10 cellular contexts compared by ENCODE assay signal in the genomic region with DNA sequence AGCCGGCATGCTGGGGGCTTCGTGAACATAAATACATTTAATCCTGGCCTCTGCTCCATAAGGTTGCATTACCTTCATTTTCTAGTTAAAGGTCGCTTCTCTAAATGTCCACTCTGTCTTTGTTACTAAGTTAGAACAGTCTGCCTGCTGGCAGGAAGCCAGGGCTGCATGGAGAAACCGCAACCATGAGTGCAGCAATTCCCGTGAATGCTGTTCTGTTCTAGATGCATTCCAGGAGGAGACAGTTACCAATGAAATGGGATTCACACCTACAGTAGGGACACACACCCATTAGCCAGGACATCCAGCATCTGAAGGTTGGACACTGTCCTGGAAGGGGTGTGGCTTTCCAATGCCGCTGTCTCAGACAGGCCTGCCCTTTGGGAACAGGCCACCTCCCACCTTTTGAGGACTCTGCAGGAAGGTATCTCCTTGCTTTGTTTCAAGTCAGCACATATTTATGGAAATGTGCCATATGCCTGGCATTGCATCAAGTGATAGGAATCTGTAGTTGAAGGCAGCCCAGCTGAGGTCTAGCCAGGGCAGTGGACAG.
A peak's percentile ranks its signal among the peaks of the same experiment; 100 is the strongest.
DNase-seq lines count a peak whose midpoint lies in the region; ATAC-seq and TF ChIP-seq lines count a peak whose summit lies in the region.
"Had no signal": no experiment of that assay in that cellular context is flagged by ENCODE, and none has a peak within 500 bp of the region (broad histone marks: within the 10 kb centered on the region; RNA-seq: fewer than 3 reads in every experiment).

No MANE protein-coding gene starts in this region.

- H3K9me3 ChIP-seq in BE2C (no peaks in the 10 kb centered on the region), mesenchymal stem cell (ENCODE audit: control insufficient read depth, low read length) (no peaks in the 10 kb centered on the region)
- H3K9me3 ChIP-seq: neutrophil had no signal

- H3K4me3 Mint-ChIP-seq in activated CD4-positive, alpha-beta T cell treated with anti-CD3 and anti-CD28 coated beads, Interleukin-2, amount 10 ng/mL, durations not matched to agents 7 days and 5 days: no peak overlapping the region
- H3K4me3 Mint-ChIP-seq: CD14-positive monocyte had no signal

- 54% methylated on average over 6 of the region's 6 CpGs for WGBS in mesenchymal stem cell

- no peak overlapping the region for H4K91ac ChIP-seq in mesenchymal stem cell (ENCODE audit: low read length)

- H3K4me3 ChIP-seq in BE2C (ENCODE audit: low read depth, low read length) (no peak overlapping the region), mesenchymal stem cell (ENCODE audit: insufficient read depth in 1 of 2, low read depth in 1 of 2, low read length in 2 of 2) (peak overlapping the region in 1 of 2 experiments; percentile 16)

- H3K36me3 Mint-ChIP-seq in activated CD4-positive, alpha-beta T cell treated with anti-CD3 and anti-CD28 coated beads, Interleukin-2, amount 10 ng/mL, durations not matched to agents 7 days and 5 days (ENCODE audit: low read depth): no peaks in the 10 kb centered on the region
- H3K36me3 Mint-ChIP-seq: CD14-positive monocyte had no signal

- H2BK5ac ChIP-seq in mesenchymal stem cell (ENCODE audit: low read depth, low read length, poor library complexity, severe bottlenecking): no peak overlapping the region

- no peaks in the 10 kb centered on the region for H3K27me3 ChIP-seq in BE2C
- H3K27me3 ChIP-seq in mesenchymal stem cell (ENCODE audit: control insufficient read depth in 1 of 2, insufficient read depth in 1 of 2, low read length in 2 of 2): peaks cover 22 to 24% of the 10 kb centered on the region in 2 experiments
- H3K27me3 ChIP-seq: neutrophil had no signal

- peaks cover 1% of the 10 kb centered on the region for H3K4me1 Mint-ChIP-seq in activated CD4-positive, alpha-beta T cell treated with anti-CD3 and anti-CD28 coated beads, Interleukin-2, amount 10 ng/mL, durations not matched to agents 7 days and 5 days

- no peak overlapping the region for H2BK12ac ChIP-seq in mesenchymal stem cell (ENCODE audit: low read length in 2 of 2)

- H3K4me2 ChIP-seq in mesenchymal stem cell (ENCODE audit: low read length, poor library complexity, severe bottlenecking): no peak overlapping the region

- CTCF ChIA-PET in activated CD4-positive, alpha-beta T cell treated with anti-CD3 and anti-CD28 coated beads, Interleukin-2, amount 10 ng/mL, durations not matched to agents 7 days and 5 days (lab: Charles Lee): no interaction called here

- H3K18ac ChIP-seq in mesenchymal stem cell (ENCODE audit: low read depth in 1 of 2, low read length in 2 of 2): no peak overlapping the region

- POLR2A ChIA-PET in activated CD4-positive, alpha-beta T cell treated with anti-CD3 and anti-CD28 coated beads, Interleukin-2, amount 10 ng/mL, durations not matched to agents 7 days and 5 days (lab: Charles Lee): no interaction called here

- no peak overlapping the region for H2AFZ ChIP-seq in mesenchymal stem cell (ENCODE audit: low read depth, low read length)

- no peaks in the 10 kb centered on the region for H3K36me3 ChIP-seq in BE2C
- H3K36me3 ChIP-seq in mesenchymal stem cell (ENCODE audit: control insufficient read depth in 1 of 2, insufficient read depth in 2 of 2, low read depth in 1 of 2, low read length in 2 of 2): no peaks in the 10 kb centered on the region
- H3K36me3 ChIP-seq: neutrophil had no signal

- H3K27me3 Mint-ChIP-seq in activated CD4-positive, alpha-beta T cell treated with anti-CD3 and anti-CD28 coated beads, Interleukin-2, amount 10 ng/mL, durations not matched to agents 7 days and 5 days: no peaks in the 10 kb centered on the region

- H3K27ac Mint-ChIP-seq in activated CD4-positive, alpha-beta T cell treated with anti-CD3 and anti-CD28 coated beads, Interleukin-2, amount 10 ng/mL, durations not matched to agents 7 days and 5 days: no peak overlapping the region
- H3K27ac Mint-ChIP-seq: CD14-positive monocyte had no signal

- no peak overlapping the region for H3K14ac ChIP-seq in mesenchymal stem cell (ENCODE audit: low read length in 2 of 2)

- H3K4ac ChIP-seq in mesenchymal stem cell (ENCODE audit: low read depth in 1 of 2, low read length in 2 of 2): no peak overlapping the region

- no peak for TF ChIP-seq CTCF in BE2C (IDR thresholded peaks at IDR 0.05; ENCODE audit: low read depth, low read length)

- H3K79me1 ChIP-seq in mesenchymal stem cell (replicated peaks; ENCODE audit: low read length, poor library complexity, severe bottlenecking): no peaks in the 10 kb centered on the region

- no peak overlapping the region for H2AK5ac ChIP-seq in mesenchymal stem cell (ENCODE audit: low read length, severe bottlenecking)

- DNase-seq in BE2C (peak; percentile 49), LoVo (ENCODE audit: low spot score) (peak; percentile 20), epidermal melanocyte (ENCODE audit: insufficient read length, low spot score) (peak; percentile 23), mesenchymal stem cell (peak; percentile 68), DMS53 treated with DMSO at 0.1 percent for 48 hours (lab: John Stamatoyannopoulos, UW; ENCODE audit: unreplicated experiment) (no peak)
- no peak for DNase-seq in activated CD4-positive, alpha-beta T cell treated with anti-CD3 and anti-CD28 coated beads, Interleukin-2, amount 10 ng/mL, durations not matched to agents 7 days and 5 days

- H2BK120ac ChIP-seq in mesenchymal stem cell (ENCODE audit: low read depth, low read length): no peak overlapping the region

- H3K4me1 ChIP-seq in BE2C (peaks cover 14% of the 10 kb centered on the region), mesenchymal stem cell (ENCODE audit: control insufficient read depth, insufficient read depth, low read depth, low read length) (peaks cover 7% of the 10 kb centered on the region)

- no peak overlapping the region for H2BK15ac ChIP-seq in mesenchymal stem cell (ENCODE audit: low read depth, poor library complexity, severe bottlenecking)

- H3K27ac ChIP-seq in mesenchymal stem cell (ENCODE audit: low read length, poor library complexity, severe bottlenecking): no peak overlapping the region
- H3K27ac ChIP-seq: neutrophil had no signal

- no peak overlapping the region for H3K9ac ChIP-seq in mesenchymal stem cell (ENCODE audit: low read length)

- H4K8ac ChIP-seq in mesenchymal stem cell (ENCODE audit: low read length): no peak overlapping the region

- H3K23ac ChIP-seq in mesenchymal stem cell (ENCODE audit: low read length in 2 of 2): no peak overlapping the region

- no peaks in the 10 kb centered on the region for H3K9me3 Mint-ChIP-seq in activated CD4-positive, alpha-beta T cell treated with anti-CD3 and anti-CD28 coated beads, Interleukin-2, amount 10 ng/mL, durations not matched to agents 7 days and 5 days

- ATAC-seq in HG03039 (IDR thresholded peaks at IDR 0.05; ENCODE audit: unreplicated experiment) (no peak), GM21381 (IDR thresholded peaks at IDR 0.05; ENCODE audit: unreplicated experiment) (no peak)

Comparison
In these comparisons a context has a peak if more than half of its experiments do, and no peak if none do; other contexts are left out.
1. DNase-seq: peak in BE2C (single experiment), LoVo (single experiment), epidermal melanocyte (single experiment) and mesenchymal stem cell (single experiment); none in activated CD4-positive, alpha-beta T cell treated with anti-CD3 and anti-CD28 coated beads, Interleukin-2, amount 10 ng/mL, durations not matched to agents 7 days and 5 days (single experiment) and DMS53 treated with DMSO at 0.1 percent for 48 hours (single experiment).